Comparison of ENCODE assay signal across 15 cellular contexts in the genomic region with DNA sequence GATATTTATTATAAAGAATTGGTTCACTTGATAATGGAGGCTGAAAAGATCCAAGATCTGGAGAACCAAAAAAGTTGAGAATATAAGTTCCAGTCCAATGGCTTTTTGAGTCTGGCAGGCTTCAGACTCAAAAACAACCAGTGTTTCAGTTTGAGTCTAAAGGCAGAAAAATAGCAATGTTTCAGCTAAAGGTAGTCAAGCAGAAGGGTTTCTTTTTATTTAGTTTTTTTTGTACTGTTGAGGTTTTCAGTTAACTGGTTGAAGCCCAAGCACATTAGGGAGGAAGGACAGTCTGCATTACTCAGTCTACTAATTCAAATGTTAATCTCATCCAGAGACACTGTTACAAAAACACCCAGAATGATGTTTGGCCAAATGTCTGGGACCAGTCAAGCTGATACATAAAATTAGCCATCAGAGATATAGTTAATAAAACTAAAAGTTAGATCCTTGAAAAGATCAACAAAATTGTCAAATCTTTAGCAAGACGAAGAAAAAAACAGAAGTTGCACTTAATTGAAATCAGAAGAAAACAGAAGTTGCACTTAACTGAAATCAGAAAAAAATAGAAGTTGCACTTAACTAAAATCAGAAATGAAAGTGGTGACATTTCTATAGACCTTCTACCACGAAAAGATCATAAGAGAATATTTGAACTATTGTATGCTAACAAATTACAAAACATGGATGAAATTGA.
DNase-seq lines count a peak whose midpoint lies in the region; ATAC-seq and TF ChIP-seq lines count a peak whose summit lies in the region.
"Had no signal": no experiment of that assay in that cellular context is flagged by ENCODE, and none has a peak within 500 bp of the region (broad histone marks: within the 10 kb centered on the region; RNA-seq: fewer than 3 reads in every experiment).

No MANE protein-coding gene starts in this region.

- peaks cover 28% of the 10 kb centered on the region for H3K4me1 Mint-ChIP-seq in CD14-positive monocyte
- no peaks in the 10 kb centered on the region for H3K4me1 Mint-ChIP-seq in stimulated activated effector memory CD8-positive, alpha-beta T cell treated with anti-CD3 and anti-CD28 coated beads, Interleukin-12 subunit alpha, Interleukin-12 subunit beta, amount 100 ng/mL, for 72 hours

- H3K27ac Mint-ChIP-seq in CD14-positive monocyte = peak overlapping the region; percentile 79 to 89 (median 86)
- no peak overlapping the region for H3K27ac Mint-ChIP-seq in stimulated activated effector memory CD8-positive, alpha-beta T cell treated with anti-CD3 and anti-CD28 coated beads, Interleukin-12 subunit alpha, Interleukin-12 subunit beta, amount 100 ng/mL, for 72 hours

- H3K27me3 ChIP-seq in BE2C = no peaks in the 10 kb centered on the region
- H3K27me3 ChIP-seq: vagina had no signal

- H3K36me3 Mint-ChIP-seq in CD14-positive monocyte = peaks cover 4 to 13% of the 10 kb centered on the region in 2 donors
- no peaks in the 10 kb centered on the region for H3K36me3 Mint-ChIP-seq in stimulated activated effector memory CD8-positive, alpha-beta T cell treated with anti-CD3 and anti-CD28 coated beads, Interleukin-12 subunit alpha, Interleukin-12 subunit beta, amount 100 ng/mL, for 72 hours

- no peak overlapping the region for H3K4me3 ChIP-seq in BE2C (ENCODE audit: low read depth, low read length)
- H3K4me3 ChIP-seq: vagina had no signal

- no peak for TF ChIP-seq CTCF in CD14-positive monocyte (IDR thresholded peaks at IDR 0.05)
- no peak for TF ChIP-seq CTCF in BE2C (IDR thresholded peaks at IDR 0.05; ENCODE audit: low read depth, low read length)

- peak overlapping the region; percentile 31 to 80 for H3K4me3 Mint-ChIP-seq in CD14-positive monocyte
- H3K4me3 Mint-ChIP-seq in stimulated activated effector memory CD8-positive, alpha-beta T cell treated with anti-CD3 and anti-CD28 coated beads, Interleukin-12 subunit alpha, Interleukin-12 subunit beta, amount 100 ng/mL, for 72 hours = no peak overlapping the region

- peaks cover 0 to 1% (median 0%) of the 10 kb centered on the region in 3 donors for H3K27me3 Mint-ChIP-seq in CD14-positive monocyte (ENCODE audit: low read depth in 3 of 3)

- no peaks in the 10 kb centered on the region for H3K36me3 ChIP-seq in BE2C
- H3K36me3 ChIP-seq: vagina had no signal

- intact Hi-C loops in CD14-positive monocyte (cut with micrococcal nuclease) = no loop called here

- DNase-seq in CD14-positive monocyte (ENCODE audit: low spot score) = no peak
- no peak for DNase-seq in BE2C
- DNase-seq in activated CD4-positive, alpha-beta T cell treated with anti-CD3 and anti-CD28 coated beads, Interleukin-2, amount 50 U/mL, for 4 hours = no peak
- DNase-seq in GF-D8 (lab: John Stamatoyannopoulos, UW) = no peak
- no peak for DNase-seq in stimulated activated effector memory CD8-positive, alpha-beta T cell treated with anti-CD3 and anti-CD28 coated beads, Interleukin-12 subunit alpha, Interleukin-12 subunit beta, amount 100 ng/mL, for 72 hours (ENCODE audit: low spot score in 2 of 2)
- DNase-seq: ACHN, activated T-cell treated with anti-CD3 and anti-CD28 coated beads for 4 hours, cerebellar nuclear complex, foreskin melanocyte, NCI-H226, T-helper 1 cell had no signal

- ATAC-seq in GM19324 (IDR thresholded peaks at IDR 0.05; ENCODE audit: low FRiP score, unreplicated experiment) (peak; percentile 64), HG02763 (IDR thresholded peaks at IDR 0.05; ENCODE audit: unreplicated experiment) (peak; percentile 77), HG03520 (IDR thresholded peaks at IDR 0.05; ENCODE audit: unreplicated experiment) (peak; percentile 73)
- ATAC-seq in stimulated activated effector memory CD8-positive, alpha-beta T cell treated with anti-CD3 and anti-CD28 coated beads, Interleukin-12 subunit alpha, Interleukin-12 subunit beta, amount 100 ng/mL, for 72 hours = no peak

- no peaks in the 10 kb centered on the region; the same call in 1 of the 2 replicates for H3K4me1 ChIP-seq in BE2C
- H3K4me1 ChIP-seq: vagina had no signal

- H3K9me3 Mint-ChIP-seq in CD14-positive monocyte = peaks cover 13 to 31% (median 15%) of the 10 kb centered on the region in 7 donors
- H3K9me3 Mint-ChIP-seq in stimulated activated effector memory CD8-positive, alpha-beta T cell treated with anti-CD3 and anti-CD28 coated beads, Interleukin-12 subunit alpha, Interleukin-12 subunit beta, amount 100 ng/mL, for 72 hours = peaks cover 11% of the 10 kb centered on the region

- no peaks in the 10 kb centered on the region for H3K9me3 ChIP-seq in BE2C
- H3K9me3 ChIP-seq: vagina had no signal
